26 cellular contexts compared by ENCODE assay signal in genomic region chr18:8412117-8412516, GRCh38.
"Had no signal": no experiment of that assay in that cellular context is flagged by ENCODE, and none has a peak within 500 bp of the region (broad histone marks: within the 10 kb centered on the region; RNA-seq: fewer than 3 reads in every experiment).

No MANE protein-coding gene starts in this region.

- H3K36me3 ChIP-seq: colonic mucosa had no signal

- DNase-seq: colonic mucosa; cortex of kidney; effector CD8-positive, alpha-beta T cell; effector memory CD8-positive, alpha-beta T cell; endodermal cell; erythroblast; esophagus squamous epithelium; foreskin fibroblast; foreskin melanocyte; gastrocnemius medialis; glutamatergic neuron; head of caudate nucleus; heart right ventricle; hippocampal formation; left cardiac atrium; left lung; left ventricle myocardium superior; lower lobe of right lung; mesenchymal stem cell; mucosa of descending colon; naive B cell had no signal

- FAIRE-seq: endometrium, islet of Langerhans, keratinocyte had no signal

- H3K27ac ChIP-seq: colonic mucosa, epithelial cell of prostate, esophagus squamous epithelium, gastrocnemius medialis, heart right ventricle, left lung, lower lobe of right lung had no signal

- H3K27me3 ChIP-seq: colonic mucosa, gastrocnemius medialis, heart right ventricle, left lung had no signal

- H3K4me3 ChIP-seq: colonic mucosa, esophagus squamous epithelium, gastrocnemius medialis, heart right ventricle, left lung, lower lobe of right lung, mucosa of descending colon had no signal

- H3K4me1 ChIP-seq: colonic mucosa, esophagus squamous epithelium, gastrocnemius medialis, left lung, lower lobe of right lung had no signal

- H3K9me3 ChIP-seq: colonic mucosa, gastrocnemius medialis had no signal

- ATAC-seq: effector memory CD8-positive, alpha-beta T cell; esophagus mucosa; gastrocnemius medialis; left cardiac atrium; left lung; left ventricle myocardium superior; mucosa of descending colon had no signal
